In genomic region chr13:111575719-111576118, GRCh38 we compare ENCODE assay signal across 27 cellular contexts.
"Had no signal": no experiment of that assay in that cellular context is flagged by ENCODE, and none has a peak within 500 bp of the region (broad histone marks: within the 10 kb centered on the region; RNA-seq: fewer than 3 reads in every experiment).

No MANE protein-coding gene starts in this region.

- H3K4me1 ChIP-seq: SJSA1 had no signal

- H3K4me3 ChIP-seq: cardiac muscle cell, MG63, SJSA1 had no signal

- H3K27ac Mint-ChIP-seq: activated CD8-positive, alpha-beta T cell treated with anti-CD3 and anti-CD28 coated beads, Interleukin-2, amount 10 ng/mL, durations not matched to agents 7 days and 5 days; activated naive CD4-positive, alpha-beta T cell treated with anti-CD3 and anti-CD28 coated beads for 36 hours; activated naive CD8-positive, alpha-beta T cell; activated T-helper 17 cell treated with anti-CD3 and anti-CD28 coated beads, Interleukin-2, amount 50 U/mL, for 72 hours; T-helper 1 cell treated with Interleukin-12 subunit alpha and Interleukin-12 subunit beta and Interleukin-4 antibody, amounts not matched to agents 30 μg/mL and 1 μg/mL, for 36 hours; WTC11 had no signal

- H3K27me3 ChIP-seq: brain microvascular endothelial cell, cardiac muscle cell, MG63 had no signal

- H3K36me3 Mint-ChIP-seq: activated naive CD8-positive, alpha-beta T cell had no signal

- DNase-seq: activated CD4-positive, alpha-beta T cell treated with anti-CD3 and anti-CD28 coated beads for 48 hours; activated CD4-positive, alpha-beta T cell treated with anti-CD3 and anti-CD28 coated beads, Interleukin-2, amount 50 U/mL, for 4 hours; activated CD4-positive, CD25-positive, alpha-beta regulatory T cell treated with anti-CD3 and anti-CD28 coated beads, Interleukin-2, amount 50 U/mL, for 72 hours; activated CD8-positive, alpha-beta memory T cell treated with anti-CD3 and anti-CD28 coated beads, Interleukin-2, amount 50 U/mL, for 48 hours; activated CD8-positive, alpha-beta T cell treated with anti-CD3 and anti-CD28 coated beads, Interleukin-2, amount 10 ng/mL, durations not matched to agents 7 days and 5 days; activated gamma-delta T cell; activated naive CD4-positive, alpha-beta T cell treated with anti-CD3 and anti-CD28 coated beads for 36 hours; activated T-cell treated with anti-CD3 and anti-CD28 coated beads, Interleukin-2, amount 50 U/mL, for 1 hour; brain microvascular endothelial cell; cerebellar nuclear complex; MG63; MV-4-11; NCI-H1105; NCI-H1436; NCI-H1694 treated with DMSO at 0.1 percent for 48 hours; NCI-H2081 treated with DMSO at 0.1 percent for 48 hours; NCI-H345; NCI-H526; SHP77; SW 1271 had no signal

- H3K9me3 ChIP-seq: MG63 had no signal

- H3K4me3 Mint-ChIP-seq: activated CD8-positive, alpha-beta T cell treated with anti-CD3 and anti-CD28 coated beads, Interleukin-2, amount 10 ng/mL, durations not matched to agents 7 days and 5 days; activated naive CD4-positive, alpha-beta T cell treated with anti-CD3 and anti-CD28 coated beads for 36 hours; activated naive CD8-positive, alpha-beta T cell; activated T-helper 17 cell treated with anti-CD3 and anti-CD28 coated beads, Interleukin-2, amount 50 U/mL, for 72 hours; T-helper 1 cell treated with Interleukin-12 subunit alpha and Interleukin-12 subunit beta and Interleukin-4 antibody, amounts not matched to agents 30 μg/mL and 1 μg/mL, for 36 hours; WTC11 had no signal

- H3K36me3 ChIP-seq: brain microvascular endothelial cell, cardiac muscle cell, MG63, SJSA1 had no signal

- H3K4me1 Mint-ChIP-seq: activated T-helper 17 cell treated with anti-CD3 and anti-CD28 coated beads, Interleukin-2, amount 50 U/mL, for 72 hours; WTC11 had no signal

- H3K27me3 Mint-ChIP-seq: activated naive CD8-positive, alpha-beta T cell; activated T-helper 17 cell treated with anti-CD3 and anti-CD28 coated beads, Interleukin-2, amount 50 U/mL, for 72 hours had no signal

- ATAC-seq: activated CD8-positive, alpha-beta T cell treated with anti-CD3 and anti-CD28 coated beads, Interleukin-2, amount 10 ng/mL, durations not matched to agents 7 days and 5 days; activated T-helper 17 cell treated with anti-CD3 and anti-CD28 coated beads, Interleukin-2, amount 50 U/mL, for 72 hours; SK-N-SH treated with all-trans-retinoic acid at 6 μM for 48 hours; WTC11 had no signal

- H3K27ac ChIP-seq: brain microvascular endothelial cell, cardiac muscle cell, SJSA1 had no signal
